Comparison of ENCODE assay signal across 9 cellular contexts in the genomic region with DNA sequence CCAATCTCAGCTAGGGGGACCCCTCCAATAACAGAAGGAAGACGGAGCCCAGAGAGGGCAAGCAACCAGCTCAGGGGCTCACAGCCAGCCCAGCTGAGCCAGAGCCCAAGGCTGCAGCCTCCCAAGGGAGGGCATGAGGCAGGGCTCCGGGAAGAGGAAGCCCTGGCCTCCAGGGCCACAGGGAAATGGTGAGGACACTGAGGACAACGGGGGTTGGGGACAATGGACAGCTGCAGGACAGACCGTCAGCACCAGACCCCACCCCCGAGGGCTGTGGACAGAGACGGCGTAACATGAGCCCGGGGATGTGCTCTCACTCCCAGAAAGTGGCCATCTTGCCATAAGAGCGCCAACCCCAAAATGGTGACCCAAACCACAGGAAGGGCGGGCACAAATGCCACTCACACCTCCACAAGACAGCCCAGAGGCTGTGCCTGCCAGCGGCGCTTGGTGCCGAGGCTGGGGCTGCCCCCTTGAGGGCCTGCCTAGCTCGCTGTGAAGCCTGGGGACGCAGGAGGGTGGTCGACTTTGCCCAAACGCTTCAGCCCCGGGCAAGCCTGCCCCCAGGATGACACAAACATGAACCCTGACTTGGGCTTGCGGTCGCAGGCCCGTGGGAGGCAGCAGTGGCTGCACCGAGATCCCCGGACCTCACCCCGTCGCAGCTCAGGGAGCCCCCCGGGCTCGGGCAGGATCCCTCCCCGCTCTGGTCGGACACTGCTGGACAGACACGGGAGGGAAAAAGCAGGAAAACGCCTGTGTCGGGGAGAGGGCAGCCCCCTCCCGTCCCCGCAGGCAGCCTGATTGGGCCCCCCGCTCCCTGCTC. TPM values are rescaled to one million over a fixed set of nuclear protein-coding genes. Genes with fewer than 3 reads are reported as not detected.
DNase-seq lines count a peak whose midpoint lies in the region; ATAC-seq, FAIRE-seq and TF ChIP-seq lines count a peak whose summit lies in the region.
"Had no signal": no experiment of that assay in that cellular context is flagged by ENCODE, and none has a peak within 500 bp of the region (broad histone marks: within the 10 kb centered on the region; RNA-seq: fewer than 3 reads in every experiment).

No MANE protein-coding gene starts in this region.

- H3K56ac ChIP-seq in H1 (replicated peaks; ENCODE audit: insufficient read length, low read depth, low read length), result no peak overlapping the region

- H3K9me3 Mint-ChIP-seq in natural killer cell, result no peaks in the 10 kb centered on the region
- H3K9me3 Mint-ChIP-seq: brain had no signal

- H2BK5ac ChIP-seq in H1 (ENCODE audit: low read depth, low read length), result peak overlapping the region; percentile 78; the same call in 1 of the 2 replicates

- DNase-seq in AG04450 (ENCODE audit: low read depth, low spot score) (no peak), HFF-Myc (ENCODE audit: extremely low read depth, low read depth) (no peak), H1 (ENCODE audit: low read depth in 1 of 2, low spot score in 2 of 2) (peak in 1 of 2 experiments; percentile 73), natural killer cell (no peak), cortex of kidney (lab: John Stamatoyannopoulos, UW) (no peak), DMS 273 treated with DMSO at 0.1 percent for 48 hours (lab: John Stamatoyannopoulos, UW) (no peak), NK-92 (lab: John Stamatoyannopoulos, UW; ENCODE audit: unreplicated experiment) (no peak)

- peak overlapping the region; percentile 90 for H3K18ac ChIP-seq in H1 (ENCODE audit: extremely low read depth, low read length)

- no peak for FAIRE-seq in H1 (lab: Jason Lieb, UNC)

- peaks cover 0 to 6% of the 10 kb centered on the region in 2 experiments for H4K20me1 ChIP-seq in H1 (replicated peaks in 1 of 2; ENCODE audit: control insufficient read depth in 1 of 2, insufficient read depth in 2 of 2, low read length in 2 of 2)

- H3K4me3 Mint-ChIP-seq in natural killer cell, result peak overlapping the region; percentile 73

- CTCF ChIA-PET in AG04450 (lab: Charles Lee) (interaction anchor here (0.6 to 1.6 kb wide), 2 partner anchors 17 to 18 kb away, joined by 3 to 7 read pairs; no protein-coding TSS in a partner anchor), H1 (lab: Charles Lee; ENCODE audit: partially characterized antibody) (interaction anchor here (0.7 to 2.4 kb wide), 6 partner anchors 8 to 108 kb away, joined by 3 to 9 read pairs (median 4); no protein-coding TSS in a partner anchor)

- peak overlapping the region in 2 of 4 experiments; percentile 74 to 80; a peak in 4 of 7 replicates for H3K9ac ChIP-seq in H1 (replicated peaks in 1 of 4; ENCODE audit: extremely low read depth in 1 of 4, low read depth in 3 of 4, low read length in 3 of 4)

- H3K4ac ChIP-seq in H1 (replicated peaks; ENCODE audit: insufficient read length, low read depth, low read length), result peak overlapping the region; percentile 61

- POLR2A ChIA-PET in AG04450 (lab: Yijun Ruan, JAX) (no interaction called here), H1 (lab: Charles Lee; ENCODE audit: partially characterized antibody) (interaction anchor here (0.6 to 4.4 kb wide), 16 partner anchors 9 to 702 kb away, joined by 3 to 58 read pairs (median 4); partner anchors contain the start of gene PIMREG)

- H3K27me3 ChIP-seq in AG04450 (ENCODE audit: control insufficient read depth, insufficient read depth, low read length) (no peaks in the 10 kb centered on the region), H1 (replicated peaks in 1 of 4; ENCODE audit: control insufficient read depth in 3 of 4, extremely low read depth in 1 of 4, insufficient read depth in 3 of 4, low read length in 3 of 4) (no peaks in the 10 kb centered on the region; a peak in 3 of 7 replicates)

- TF ChIP-seq EP300 in H1 (IDR thresholded peaks at IDR 0.05; ENCODE audit: borderline replicate concordance in 1 of 2, low read depth in 2 of 2, low read length in 2 of 2), result no peak

- peak in 1 of 2 experiments; percentile 53; a peak in 1 of 3 replicates for TF ChIP-seq POLR2A in H1 (IDR thresholded peaks at IDR 0.05; ENCODE audit: control extremely low read depth in 1 of 2, low read depth in 2 of 2, low read length in 2 of 2)

- 0 out of 2 replicates have a peak overlapping the region, but pooled peaks have one; percentile 60 for H2AK5ac ChIP-seq in H1 (ENCODE audit: low read depth, low read length)

- H3K4me1 Mint-ChIP-seq in natural killer cell, result peaks cover 24 to 38% of the 10 kb centered on the region in 2 donors

- peaks cover 0 to 15% (median 6%) of the 10 kb centered on the region in 4 experiments; a peak in 6 of 8 replicates for H3K36me3 ChIP-seq in H1 (ENCODE audit: control insufficient read depth in 2 of 4, insufficient read depth in 4 of 4, low read length in 3 of 4)

- peak overlapping the region; percentile 12 for H4K91ac ChIP-seq in H1 (replicated peaks; ENCODE audit: insufficient read length, low read length)

- TF ChIP-seq CTCF in AG04450 (IDR thresholded peaks at IDR 0.05; ENCODE audit: low read depth, low read length), result no peak
- no peak for TF ChIP-seq CTCF in HFF-Myc (IDR thresholded peaks at IDR 0.05; ENCODE audit: low read depth, low read length, missing control alignments)
- peak in 2 of 3 experiments; percentile 0 to 6; a peak in 1 of 4 replicates for TF ChIP-seq CTCF in H1 (IDR thresholded peaks at IDR 0.05; ENCODE audit: control extremely low read depth in 1 of 3, insufficient read depth in 1 of 3, low read depth in 1 of 3, low read length in 3 of 3)
- no peak for TF ChIP-seq CTCF in natural killer cell (IDR thresholded peaks at IDR 0.05)

- no peak; a peak in 1 of 4 replicates for TF ChIP-seq RAD21 in H1 (IDR thresholded peaks at IDR 0.05 in 1 of 2, conservative IDR thresholded peaks at IDR 0.05 in 1 of 2; ENCODE audit: low read depth in 2 of 2, low read length in 2 of 2)

- H3K27ac ChIP-seq in AG04450 (ENCODE audit: low read depth, low read length) (no peak overlapping the region), H1 (ENCODE audit: low read depth, low read length) (peak overlapping the region; percentile 51; the same call in 1 of the 2 replicates)

- peak overlapping the region; percentile 81; the same call in 1 of the 2 replicates for H2BK15ac ChIP-seq in H1 (ENCODE audit: low read length)

- ATAC-seq in natural killer cell (peak in 2 of 3 donors; percentile 56 to 63), HG02973 (IDR thresholded peaks at IDR 0.05; ENCODE audit: unreplicated experiment) (no peak)

- peak overlapping the region; percentile 69; the same call in 1 of the 2 replicates for H4K8ac ChIP-seq in H1 (ENCODE audit: extremely low read depth, insufficient read depth, low read length)

- no peaks in the 10 kb centered on the region for H3K79me2 ChIP-seq in H1 (ENCODE audit: control insufficient read depth in 1 of 2, insufficient read depth in 2 of 2, low read length in 2 of 2)

- WGBS in H1 (ENCODE audit: extremely low coverage in 1 of 2, insufficient coverage in 1 of 2, insufficient read length in 1 of 2, insufficient replicate concordance in 2 of 2, low coverage in 1 of 2, low lambda C conversion rate in 2 of 2, missing lambda C conversion rate in 1 of 2), 2 experiments, result 16% methylated on average over 26 of the region's 35 CpGs; no CpG with 5 or more reads in 1 of the 2 experiments

- H3K4me3 ChIP-seq in AG04450 (ENCODE audit: low read depth, low read length) (peak overlapping the region; percentile 27; the same call in 1 of the 2 replicates), HFF-Myc (replicated peaks; ENCODE audit: low read depth, low read length) (peak overlapping the region; percentile 15; the same call in 1 of the 2 replicates), H1 (ENCODE audit: extremely low read depth in 1 of 4, insufficient read depth in 2 of 4, low read depth in 3 of 4, low read length in 4 of 4) (peak overlapping the region; percentile 49 to 75 (median 74))

- H3K9me3 ChIP-seq in AG04450 (ENCODE audit: control insufficient read depth, insufficient read depth, low read length) (no peaks in the 10 kb centered on the region; the same call in 1 of the 2 replicates), H1 (ENCODE audit: insufficient read depth in 2 of 2, low read depth in 1 of 2, low read length in 1 of 2) (no peaks in the 10 kb centered on the region)

- H3K36me3 Mint-ChIP-seq in natural killer cell, result no peaks in the 10 kb centered on the region

- peak overlapping the region; percentile 87; the same call in 1 of the 2 replicates for H2BK12ac ChIP-seq in H1 (ENCODE audit: low read depth, low read length)

- peak overlapping the region; percentile 95 to 99 for H3K4me2 ChIP-seq in H1 (ENCODE audit: insufficient read depth in 1 of 2, low read depth in 2 of 2, low read length in 2 of 2)

- H3K27ac Mint-ChIP-seq in natural killer cell, result peak overlapping the region; percentile 68 to 83

- no peak overlapping the region for H3K14ac ChIP-seq in H1 (ENCODE audit: insufficient read length)

- peak overlapping the region; percentile 59 for H4K5ac ChIP-seq in H1 (ENCODE audit: insufficient read length, low read depth, low read length)

- no peak overlapping the region for H3K23ac ChIP-seq in H1 (ENCODE audit: insufficient read length)

- intact Hi-C loops in natural killer cell (cut with micrococcal nuclease), result no loop called here

- H3K4me1 ChIP-seq in H1 (replicated peaks in 1 of 4; ENCODE audit: control insufficient read depth in 3 of 4, insufficient read depth in 4 of 4, low read length in 3 of 4), result peaks cover 2 to 52% (median 30%) of the 10 kb centered on the region in 4 experiments

- no peaks in the 10 kb centered on the region for H3K79me1 ChIP-seq in H1 (ENCODE audit: low read depth, low read length)

- peak overlapping the region; percentile 26; the same call in 1 of the 2 replicates for H2AFZ ChIP-seq in H1 (ENCODE audit: low read length)

- peaks cover 12% of the 10 kb centered on the region for H3K23me2 ChIP-seq in H1 (ENCODE audit: low read depth, low read length)

- H2BK20ac ChIP-seq in H1 (ENCODE audit: low read length), result peak overlapping the region; percentile 32; the same call in 1 of the 2 replicates

- no peaks in the 10 kb centered on the region for H3K27me3 Mint-ChIP-seq in natural killer cell (ENCODE audit: low read depth in 2 of 2)

- H2BK120ac ChIP-seq in H1 (replicated peaks; ENCODE audit: low read depth, low read length), result no peak overlapping the region

RNA-seq across cellular contexts. Expression of gene PIMREG, which starts 10.5 kb away (rescaled TPM):
- polyA plus RNA-seq in AG04450 (2011; rRNA removed) (7.0 and 7.7 TPM in 2 replicates), H1 (2011; rRNA removed) (126 and 148 TPM in 2 replicates)
- 4.5 and 5.0 TPM in 2 replicates for polyA minus RNA-seq in AG04450 (2011; rRNA and poly(A)+ RNA removed)
- total RNA-seq in H1 (2021; fragmentation: NEBNext Ultra II Directional; extraction: Animal tissue kit (Norgen Biotek cat#: 25700)), result 133 and 143 TPM in 2 replicates
- polyA plus RNA-seq in H1 (2011; cell fraction: cytosol; rRNA removed), result 154 TPM
- 223 TPM for polyA plus RNA-seq in H1 (2011; cell fraction: nucleus; rRNA removed)
- polyA plus RNA-seq in H1 (2012, experiment 1 of 2), result 83.9 to 119 TPM (median 107 TPM) in 4 replicates
- 116 TPM for polyA plus RNA-seq in H1 (2012, experiment 2 of 2)
- 64.4 TPM for polyA plus RNA-seq in H1 (2013, experiment 1 of 2)
- 62.7 TPM for polyA plus RNA-seq in H1 (2013, experiment 2 of 2)
- polyA minus RNA-seq in H1 (2011; rRNA and poly(A)+ RNA removed), result 55.3 and 66.3 TPM in 2 replicates
- 56.3 TPM for polyA minus RNA-seq in H1 (2011; cell fraction: cytosol; rRNA and poly(A)+ RNA removed)
- 68.8 TPM for polyA minus RNA-seq in H1 (2011; cell fraction: nucleus; rRNA and poly(A)+ RNA removed)
- 1 to 10 TPM in 1 of 3 donors, under 1 TPM in 2; 0.73 to 1.4 (median 0.78) TPM for total RNA-seq in natural killer cell

RNA-seq across cellular contexts. Expression of gene AIPL1, which starts 19.8 kb away (rescaled TPM):
- polyA plus RNA-seq in AG04450 (2011; rRNA removed) (not detected in 2 replicates), H1 (2011; rRNA removed) (0.56 and 0.89 TPM in 2 replicates)
- polyA minus RNA-seq in AG04450 (2011; rRNA and poly(A)+ RNA removed), result not detected in 2 replicates
- total RNA-seq in H1 (2021; fragmentation: NEBNext Ultra II Directional; extraction: Animal tissue kit (Norgen Biotek cat#: 25700)), result 0.71 TPM in 1 of 2 replicates, not detected in the other
- polyA plus RNA-seq in H1 (2011; cell fraction: cytosol; rRNA removed), result 1.6 TPM
- 0.78 TPM for polyA plus RNA-seq in H1 (2011; cell fraction: nucleus; rRNA removed)
- 0.22 to 0.55 TPM (median 0.40 TPM) in 4 replicates for polyA plus RNA-seq in H1 (2012, experiment 1 of 2)
- polyA plus RNA-seq in H1 (2012, experiment 2 of 2), result 0.09 TPM
- 0.14 TPM for polyA plus RNA-seq in H1 (2013, experiment 1 of 2)
- polyA plus RNA-seq in H1 (2013, experiment 2 of 2), result 0.29 TPM
- polyA minus RNA-seq in H1 (2011; rRNA and poly(A)+ RNA removed), result 0.20 and 0.22 TPM in 2 replicates
- not detected for polyA minus RNA-seq in H1 (2011; cell fraction: cytosol; rRNA and poly(A)+ RNA removed)
- not detected for polyA minus RNA-seq in H1 (2011; cell fraction: nucleus; rRNA and poly(A)+ RNA removed)
- total RNA-seq in natural killer cell, result not detected

Comparison
In these comparisons a context has a peak if more than half of its experiments do, and no peak if none do; other contexts are left out.
1. H3K4me3 ChIP-seq: peak in every context shown above with its lines; median percentile 74 in H1; 27 in AG04450; 15 in HFF-Myc.
2. CTCF ChIP-seq: peak in H1 (2 of 3); none in AG04450 (single experiment), HFF-Myc (single experiment) and natural killer cell (single experiment).
3. RNA of gene PIMREG, which starts 10.5 kb away (total RNA-seq): 133 to 143 TPM in H1; 0.73 to 1.4 TPM in natural killer cell; every median in the first group is over 10 times any median in the second.